In genomic region chr16:56702836-56703235, GRCh38 we compare ENCODE assay signal across 19 cellular contexts.
DNase-seq lines count a peak whose midpoint lies in the region; ATAC-seq and TF ChIP-seq lines count a peak whose summit lies in the region.
"Had no signal": no experiment of that assay in that cellular context is flagged by ENCODE, and none has a peak within 500 bp of the region (broad histone marks: within the 10 kb centered on the region; RNA-seq: fewer than 3 reads in every experiment).

No MANE protein-coding gene starts in this region.

- peaks cover 14% of the 10 kb centered on the region for H3K4me1 Mint-ChIP-seq in activated naive CD4-positive, alpha-beta T cell treated with anti-CD3 and anti-CD28 coated beads, Interleukin-2, amount 10 ng/mL, durations not matched to agents 7 days and 5 days

- H3K27ac ChIP-seq in KMS-11 = no peak overlapping the region
- H3K27ac ChIP-seq: BLaER1, SK-N-MC had no signal

- peaks cover 10% of the 10 kb centered on the region for H3K27me3 Mint-ChIP-seq in activated naive CD4-positive, alpha-beta T cell treated with anti-CD3 and anti-CD28 coated beads, Interleukin-2, amount 10 ng/mL, durations not matched to agents 7 days and 5 days
- H3K27me3 Mint-ChIP-seq: CD4-positive, CD25-positive, alpha-beta regulatory T cell had no signal

- H3K4me1 ChIP-seq in KMS-11 (ENCODE audit: low read depth, poor library complexity, severe bottlenecking) = peaks cover 6% of the 10 kb centered on the region
- peaks cover 7% of the 10 kb centered on the region for H3K4me1 ChIP-seq in adipocyte (ENCODE audit: control insufficient read depth, insufficient read depth, low read length)

- H2AFZ ChIP-seq in KMS-11 (ENCODE audit: low read depth) = peak overlapping the region; percentile 47; the same call in 1 of the 2 replicates

- TF ChIP-seq CTCF in KMS-11 (conservative IDR thresholded peaks at IDR 0.05; ENCODE audit: low read depth, low read length) = no peak

- H3K36me3 Mint-ChIP-seq in activated naive CD4-positive, alpha-beta T cell treated with anti-CD3 and anti-CD28 coated beads, Interleukin-2, amount 10 ng/mL, durations not matched to agents 7 days and 5 days = no peaks in the 10 kb centered on the region
- H3K36me3 Mint-ChIP-seq: CD4-positive, CD25-positive, alpha-beta regulatory T cell had no signal

- H3K4me3 ChIP-seq in KMS-11 (IDR thresholded peaks at IDR 0.05; ENCODE audit: insufficient read depth, low read depth, low read length) = no peak overlapping the region
- no peak overlapping the region for H3K4me3 ChIP-seq in adipocyte (ENCODE audit: low read length)
- H3K4me3 ChIP-seq: BLaER1, GM12878, SK-N-MC had no signal

- H3K27me3 ChIP-seq in KMS-11 (ENCODE audit: insufficient read depth, low read depth) = no peaks in the 10 kb centered on the region
- no peaks in the 10 kb centered on the region for H3K27me3 ChIP-seq in adipocyte (replicated peaks; ENCODE audit: control insufficient read depth, insufficient read depth, low read length)
- H3K27me3 ChIP-seq: BLaER1 had no signal

- H3K36me3 ChIP-seq in KMS-11 (ENCODE audit: insufficient read depth) = no peaks in the 10 kb centered on the region
- H3K36me3 ChIP-seq in adipocyte (ENCODE audit: control insufficient read depth, insufficient read depth, low read length, severe bottlenecking) = no peaks in the 10 kb centered on the region
- H3K36me3 ChIP-seq: BLaER1 had no signal

- H3K4me2 ChIP-seq in KMS-11 = no peak overlapping the region
- H3K4me2 ChIP-seq: BLaER1 had no signal

- no peak for ATAC-seq in HG03280 (IDR thresholded peaks at IDR 0.05; ENCODE audit: unreplicated experiment)
- ATAC-seq in HG03378 (IDR thresholded peaks at IDR 0.05; ENCODE audit: unreplicated experiment) = no peak
- no peak for ATAC-seq in GM21619 (IDR thresholded peaks at IDR 0.05; ENCODE audit: unreplicated experiment)

- no peaks in the 10 kb centered on the region for H3K79me2 ChIP-seq in KMS-11 (ENCODE audit: insufficient read depth, low read depth)

- CTCF ChIA-PET in activated naive CD4-positive, alpha-beta T cell treated with anti-CD3 and anti-CD28 coated beads, Interleukin-2, amount 10 ng/mL, durations not matched to agents 7 days and 5 days (lab: Charles Lee) = interaction anchor here (0.7 to 4.5 kb wide), 29 partner anchors 17 to 385 kb away, joined by 3 to 79 read pairs (median 6); partner anchors contain the start of gene MT1H

- H3K9ac ChIP-seq in KMS-11 (no peak overlapping the region), adipocyte (ENCODE audit: low read length) (peak overlapping the region; percentile 35)
- H3K9ac ChIP-seq: BLaER1 had no signal

- peak overlapping the region; percentile 42 for H3K27ac Mint-ChIP-seq in activated naive CD4-positive, alpha-beta T cell treated with anti-CD3 and anti-CD28 coated beads, Interleukin-2, amount 10 ng/mL, durations not matched to agents 7 days and 5 days

- no peaks in the 10 kb centered on the region for H3K9me3 ChIP-seq in adipocyte (ENCODE audit: control insufficient read depth, low read length)

- H3K9me3 Mint-ChIP-seq in activated naive CD4-positive, alpha-beta T cell treated with anti-CD3 and anti-CD28 coated beads, Interleukin-2, amount 10 ng/mL, durations not matched to agents 7 days and 5 days = no peaks in the 10 kb centered on the region

- H3K4me3 Mint-ChIP-seq in activated naive CD4-positive, alpha-beta T cell treated with anti-CD3 and anti-CD28 coated beads, Interleukin-2, amount 10 ng/mL, durations not matched to agents 7 days and 5 days = no peak overlapping the region
- H3K4me3 Mint-ChIP-seq: CD4-positive, CD25-positive, alpha-beta regulatory T cell had no signal

- DNase-seq in activated naive CD4-positive, alpha-beta T cell treated with anti-CD3 and anti-CD28 coated beads, Interleukin-2, amount 10 ng/mL, durations not matched to agents 7 days and 5 days = no peak
- DNase-seq in activated naive CD4-positive, alpha-beta T cell treated with Interleukin-2 at 50 U/mL for 16 hours = no peak
- DNase-seq in adipocyte (ENCODE audit: low read depth) = no peak
- DNase-seq: CD4-positive, CD25-positive, alpha-beta regulatory T cell; DMS53; IMR-90; NCI-H1092; NCI-H1417 treated with DMSO at 0.1 percent for 48 hours; NCI-H1694 treated with DMSO at 0.1 percent for 48 hours; NCI-H2081; NCI-H2227 treated with DMSO at 0.1 percent for 48 hours; SIG-M5 had no signal

- no peaks in the 10 kb centered on the region for H4K20me1 ChIP-seq in KMS-11 (ENCODE audit: insufficient read depth)
- H4K20me1 ChIP-seq: BLaER1 had no signal
